8 cellular contexts compared by ENCODE assay signal in genomic region chr3:157532529-157533297, GRCh38. TPM values are rescaled to one million over a fixed set of nuclear protein-coding genes. Genes with fewer than 3 reads are reported as not detected.
DNase-seq lines count a peak whose midpoint lies in the region; ATAC-seq and TF ChIP-seq lines count a peak whose summit lies in the region.

No MANE protein-coding gene starts in this region.

- H3K9me3 ChIP-seq in T-helper 17 cell (ENCODE audit: control insufficient read depth, low read length, poor library complexity, severe bottlenecking) = no peaks in the 10 kb centered on the region

- TF ChIP-seq CTCF in omental fat pad (IDR thresholded peaks at IDR 0.05) = no peak

- DNase-seq in COLO668 (lab: John Stamatoyannopoulos, UW; ENCODE audit: unreplicated experiment) (peak; percentile 6), NCI-H2081 (lab: John Stamatoyannopoulos, UW) (peak; percentile 85 to 86), T-helper 17 cell (no peak), fibroblast of the conjunctiva (ENCODE audit: low read depth) (peak; percentile 89), omental fat pad (ENCODE audit: low spot score) (no peak)

- H3K27ac Mint-ChIP-seq in T-helper 17 cell = no peak overlapping the region

- no peaks in the 10 kb centered on the region for H3K4me1 Mint-ChIP-seq in T-helper 17 cell

- ATAC-seq in GM19025 (IDR thresholded peaks at IDR 0.05; ENCODE audit: low read depth, unreplicated experiment) = peak; percentile 77
- peak; percentile 92 for ATAC-seq in HG03097 (IDR thresholded peaks at IDR 0.05; ENCODE audit: low FRiP score, unreplicated experiment)
- peak; percentile 47 for ATAC-seq in T-helper 17 cell
- peak; percentile 82 for ATAC-seq in omental fat pad (ENCODE audit: low FRiP score)
- no peak for ATAC-seq in HG02763 (IDR thresholded peaks at IDR 0.05; ENCODE audit: unreplicated experiment)

- peaks cover 6% of the 10 kb centered on the region for H3K27me3 Mint-ChIP-seq in T-helper 17 cell

- no peak overlapping the region for H3K4me3 Mint-ChIP-seq in T-helper 17 cell

- H3K36me3 Mint-ChIP-seq in T-helper 17 cell (ENCODE audit: low read depth) = no peaks in the 10 kb centered on the region

RNA-seq across cellular contexts. Expression of gene VEPH1, which starts 29.5 kb away (rescaled TPM):
- total RNA-seq in T-helper 17 cell (1 to 10 TPM in 1 of 2 donors, under 1 TPM in 1; 0.15 to 3.9 TPM), omental fat pad (10 to 100 TPM in 1 of 4 donors, 1 to 10 TPM in 2, under 1 TPM in 1; 0.48 to 11.7 (median 3.2) TPM)

Comparison
In these comparisons a context has a peak if more than half of its experiments do, and no peak if none do; other contexts are left out.
1. DNase-seq: peak in COLO668 (single experiment), NCI-H2081 (2 of 2) and fibroblast of the conjunctiva (single experiment); none in T-helper 17 cell (0 of 3) and omental fat pad (single experiment).